11 cellular contexts compared by ENCODE assay signal in the genomic region with DNA sequence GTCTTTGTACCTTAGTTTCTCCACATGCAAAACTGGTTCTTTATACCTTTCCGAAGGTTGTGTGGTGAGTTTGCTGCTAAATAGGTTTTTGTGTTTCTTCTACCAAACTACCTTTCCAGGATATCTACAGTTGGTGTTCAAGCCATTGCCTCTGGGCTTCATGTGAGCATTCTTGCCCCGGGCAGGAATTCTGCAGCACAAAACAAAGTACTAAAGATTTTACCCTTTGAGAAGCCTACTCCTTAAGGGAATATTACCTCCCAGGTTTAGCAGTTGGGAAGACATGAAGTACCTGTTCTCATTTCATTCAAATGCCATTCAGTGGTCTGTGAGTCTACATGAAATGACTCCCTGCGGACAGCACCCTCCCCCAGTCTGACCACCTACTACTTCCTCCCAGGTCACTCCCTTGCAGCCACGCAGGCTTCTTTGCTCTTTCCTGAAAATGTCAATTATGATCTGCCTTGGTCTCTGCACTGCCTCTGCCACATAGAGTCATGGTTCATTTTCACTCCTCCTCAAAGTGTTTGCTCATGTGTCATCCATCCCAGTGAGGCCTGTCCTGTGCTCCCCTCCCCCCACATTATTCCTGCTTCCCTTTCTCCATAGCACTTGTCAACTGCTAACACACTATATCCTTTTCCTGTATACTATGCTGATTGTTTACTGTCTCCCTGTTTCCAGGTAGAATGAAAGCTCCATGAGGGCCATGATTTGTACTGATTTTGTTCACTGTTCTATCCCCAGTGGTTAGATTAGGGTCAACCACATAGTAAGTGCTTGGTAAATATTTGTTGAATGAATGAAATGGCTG. TPM values are rescaled to one million over a fixed set of nuclear protein-coding genes. Genes with fewer than 3 reads are reported as not detected.
DNase-seq lines count a peak whose midpoint lies in the region; ATAC-seq and TF ChIP-seq lines count a peak whose summit lies in the region.
"Had no signal": no experiment of that assay in that cellular context is flagged by ENCODE, and none has a peak within 500 bp of the region (broad histone marks: within the 10 kb centered on the region; RNA-seq: fewer than 3 reads in every experiment).

No MANE protein-coding gene starts in this region.

- H3K36me3 Mint-ChIP-seq in stimulated activated memory B cell treated with anti-CD40 and anti-IgM and Interleukin-4, amounts not matched to agents 10 μg/mL and 1 μg/mL and 100 μg/mL, for 72 hours: peaks cover 14% of the 10 kb centered on the region

- peak; percentile 86 for ATAC-seq in stimulated activated memory B cell treated with anti-CD40 and anti-IgM and Interleukin-4, amounts not matched to agents 10 μg/mL and 1 μg/mL and 100 μg/mL, for 72 hours
- ATAC-seq in GM19351 (IDR thresholded peaks at IDR 0.05; ENCODE audit: unreplicated experiment): no peak

- peak overlapping the region; percentile 60 for H3K27ac Mint-ChIP-seq in stimulated activated memory B cell treated with anti-CD40 and anti-IgM and Interleukin-4, amounts not matched to agents 10 μg/mL and 1 μg/mL and 100 μg/mL, for 72 hours

- H3K9me3 Mint-ChIP-seq in stimulated activated memory B cell treated with anti-CD40 and anti-IgM and Interleukin-4, amounts not matched to agents 10 μg/mL and 1 μg/mL and 100 μg/mL, for 72 hours: no peaks in the 10 kb centered on the region

- no peak overlapping the region for H3K27ac ChIP-seq in RWPE1
- H3K27ac ChIP-seq: sigmoid colon, stomach, VCaP had no signal

- peaks cover 70% of the 10 kb centered on the region for H3K4me1 Mint-ChIP-seq in stimulated activated memory B cell treated with anti-CD40 and anti-IgM and Interleukin-4, amounts not matched to agents 10 μg/mL and 1 μg/mL and 100 μg/mL, for 72 hours

- H3K27me3 Mint-ChIP-seq in stimulated activated memory B cell treated with anti-CD40 and anti-IgM and Interleukin-4, amounts not matched to agents 10 μg/mL and 1 μg/mL and 100 μg/mL, for 72 hours: no peaks in the 10 kb centered on the region

- peak overlapping the region; percentile 6 for H3K4me3 Mint-ChIP-seq in stimulated activated memory B cell treated with anti-CD40 and anti-IgM and Interleukin-4, amounts not matched to agents 10 μg/mL and 1 μg/mL and 100 μg/mL, for 72 hours

- DNase-seq in activated T-cell treated with anti-CD3 and anti-CD28 coated beads for 48 hours (ENCODE audit: low read depth): peak; percentile 18
- no peak for DNase-seq in activated T-cell treated with anti-CD3 and anti-CD28 coated beads for 4 hours
- DNase-seq in RPMI7951 (ENCODE audit: low read depth): peak; percentile 31
- peak; percentile 11 for DNase-seq in dermis blood vessel endothelial cell
- DNase-seq in GM13976 (ENCODE audit: low spot score): no peak
- DNase-seq in RWPE1 (ENCODE audit: low spot score): no peak
- DNase-seq: sigmoid colon, stomach had no signal

- TF ChIP-seq CTCF in GM13976 (IDR thresholded peaks at IDR 0.05; ENCODE audit: borderline replicate concordance, control extremely low read depth, extremely low read depth, insufficient read depth, missing control alignments) (no peak), RWPE1 (conservative IDR thresholded peaks at IDR 0.05; ENCODE audit: low read depth) (no peak)

- in situ Hi-C loops in GM13976 (cut with MboI; ENCODE audit: low sequenced_read_pairs, unreplicated experiment): no loop called here

- CTCF ChIA-PET in RWPE1 (lab: Yijun Ruan, JAX): no interaction called here

- POLR2A ChIA-PET in RWPE1 (lab: Yijun Ruan, JAX; ENCODE audit: low non-redundant PET): no interaction called here

RNA-seq across cellular contexts. Expression of gene PACS1, which starts 36.9 kb away (rescaled TPM):
- total RNA-seq in RPMI7951 (2014; rRNA removed; shearing (Covaris generic)): 16.7 and 19.1 TPM in 2 replicates
- 28.2 and 52.7 TPM in 2 replicates for total RNA-seq in dermis blood vessel endothelial cell

RNA-seq across cellular contexts. Expression of gene SF3B2, which starts 54.8 kb away (rescaled TPM):
- total RNA-seq in RPMI7951 (2014; rRNA removed; shearing (Covaris generic)): 198 and 205 TPM in 2 replicates
- 116 and 141 TPM in 2 replicates for total RNA-seq in dermis blood vessel endothelial cell

RNA-seq across cellular contexts. Expression of gene GAL3ST3, which starts 58.0 kb away (rescaled TPM):
- not detected in 2 replicates for total RNA-seq in RPMI7951 (2014; rRNA removed; shearing (Covaris generic))
- total RNA-seq in dermis blood vessel endothelial cell: 0.60 and 1.4 TPM in 2 replicates
- total RNA-seq: sigmoid colon, stomach had no signal

Comparison
In these comparisons a context has a peak if more than half of its experiments do, and no peak if none do; other contexts are left out.
1. DNase-seq: peak in activated T-cell treated with anti-CD3 and anti-CD28 coated beads for 48 hours (single experiment), RPMI7951 (single experiment) and dermis blood vessel endothelial cell (single experiment); none in activated T-cell treated with anti-CD3 and anti-CD28 coated beads for 4 hours (single experiment), GM13976 (single experiment) and RWPE1 (single experiment).